In genomic region chr1:12410351-12410750, GRCh38 we compare ENCODE assay signal across 24 cellular contexts.
DNase-seq lines count a peak whose midpoint lies in the region; ATAC-seq, FAIRE-seq and TF ChIP-seq lines count a peak whose summit lies in the region.
"Had no signal": no experiment of that assay in that cellular context is flagged by ENCODE, and none has a peak within 500 bp of the region (broad histone marks: within the 10 kb centered on the region; RNA-seq: fewer than 3 reads in every experiment).

No MANE protein-coding gene starts in this region.

- H3K27me3 ChIP-seq in left ventricle myocardium inferior (ENCODE audit: low read depth) (no peaks in the 10 kb centered on the region), rectal smooth muscle tissue (ENCODE audit: control insufficient read depth, insufficient read depth, low read length) (no peaks in the 10 kb centered on the region), uterus (no peaks in the 10 kb centered on the region), HAP-1 (ENCODE audit: low read depth) (no peaks in the 10 kb centered on the region)
- H3K27me3 ChIP-seq: MG63, Peyer's patch had no signal

- in situ Hi-C loops in HAP-1 (cut with MboI; ENCODE audit: low sequenced_read_pairs), result no loop called here

- intact Hi-C loops in left ventricle myocardium inferior (cut with micrococcal nuclease) (no loop called here), left cardiac atrium (cut with DNase I) (no loop called here), uterus (cut with DNase I; ENCODE audit: low total_unique reads) (no loop called here)

- no peak for DNase-seq in left ventricle myocardium inferior
- DNase-seq in left cardiac atrium, result no peak
- no peak for DNase-seq in frontal cortex (ENCODE audit: low spot score in 2 of 2)
- no peak for DNase-seq in uterus
- DNase-seq in HAP-1 (ENCODE audit: low spot score in 2 of 2), result no peak
- DNase-seq in NCI-H526 (lab: John Stamatoyannopoulos, UW), result no peak
- DNase-seq in germinal center (ENCODE audit: low spot score), result no peak
- DNase-seq: Caco-2; CD4-positive, alpha-beta T cell; GF-D8; H9; Kasumi-1; MG63; NCI-H1092; NCI-H1436 treated with DMSO at 0.1 percent for 48 hours; NCI-H2029; NCI-H345; NCI-H526 treated with DMSO at 0.1 percent for 48 hours; NK-92 treated with Interleukin-12 subunit alpha and Interleukin-12 subunit beta, amount 100 ng/mL, for 24 hours; Peyer's patch had no signal

- H3K9me3 ChIP-seq in left ventricle myocardium inferior (replicated peaks) (no peaks in the 10 kb centered on the region), uterus (no peaks in the 10 kb centered on the region), HAP-1 (no peaks in the 10 kb centered on the region)
- H3K9me3 ChIP-seq: Caco-2, Peyer's patch had no signal

- TF ChIP-seq CTCF in left ventricle myocardium inferior (IDR thresholded peaks at IDR 0.05; ENCODE audit: borderline replicate concordance) (no peak), uterus (IDR thresholded peaks at IDR 0.05) (no peak)

- H3K4me3 ChIP-seq in left ventricle myocardium inferior (no peak overlapping the region), rectal smooth muscle tissue (ENCODE audit: low read length) (no peak overlapping the region), uterus (no peak overlapping the region), HAP-1 (no peak overlapping the region)
- H3K4me3 ChIP-seq: A549, MG63, Peyer's patch had no signal

- H3K4me1 ChIP-seq in left ventricle myocardium inferior (peaks cover 45% of the 10 kb centered on the region), rectal smooth muscle tissue (ENCODE audit: control insufficient read depth, insufficient read depth, low read length) (peaks cover 21% of the 10 kb centered on the region), uterus (peaks cover 5 to 15% of the 10 kb centered on the region in 2 donors), HAP-1 (no peaks in the 10 kb centered on the region)

- TF ChIP-seq POLR2A in uterus (IDR thresholded peaks at IDR 0.05), result no peak

- H3K36me3 ChIP-seq in left ventricle myocardium inferior (peaks cover 39% of the 10 kb centered on the region), rectal smooth muscle tissue (ENCODE audit: control insufficient read depth, insufficient read depth, low read length) (peaks cover 2% of the 10 kb centered on the region), uterus (no peaks in the 10 kb centered on the region), HAP-1 (replicated peaks) (peaks cover 8% of the 10 kb centered on the region)
- H3K36me3 ChIP-seq: Peyer's patch had no signal

- no peak overlapping the region for H3K9ac ChIP-seq in rectal smooth muscle tissue (ENCODE audit: low read length)

- H3K27ac ChIP-seq in left ventricle myocardium inferior (replicated peaks) (peak overlapping the region; percentile 14), rectal smooth muscle tissue (ENCODE audit: low read depth, low read length) (peak overlapping the region; percentile 11), uterus (peak overlapping the region; percentile 7 to 46)
- H3K27ac ChIP-seq: A549, Peyer's patch had no signal

- peak; percentile 15 for FAIRE-seq in frontal cortex (lab: Jason Lieb, UNC)
- FAIRE-seq: A549, GM19239 had no signal

- no peak for ATAC-seq in left cardiac atrium
- ATAC-seq: A549, Right ventricle myocardium inferior had no signal
